Comparison of ENCODE assay signal across 14 cellular contexts in the genomic region with DNA sequence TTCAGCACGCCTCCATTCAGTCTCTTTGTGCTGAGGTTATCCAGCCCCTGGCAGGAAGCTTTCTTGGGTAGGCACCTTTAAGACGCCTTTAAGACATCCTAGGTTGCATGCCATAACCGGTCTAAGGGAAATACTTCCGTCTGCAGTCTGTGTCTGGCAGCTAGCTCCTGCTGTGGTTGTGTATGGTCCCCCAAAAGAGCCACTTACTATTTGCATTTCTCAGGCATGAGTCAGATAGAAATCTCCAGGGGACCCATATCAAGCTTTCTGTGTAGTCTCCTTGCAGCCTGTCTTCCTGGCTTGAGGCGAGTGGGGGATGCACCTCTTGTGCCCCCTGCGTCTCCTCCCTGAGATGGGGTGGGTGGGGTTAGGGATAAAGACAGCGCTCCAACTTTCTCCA. TPM values are rescaled to one million over a fixed set of nuclear protein-coding genes. Genes with fewer than 3 reads are reported as not detected.
DNase-seq lines count a peak whose midpoint lies in the region; ATAC-seq lines count a peak whose summit lies in the region.
"Had no signal": no experiment of that assay in that cellular context is flagged by ENCODE, and none has a peak within 500 bp of the region (broad histone marks: within the 10 kb centered on the region; RNA-seq: fewer than 3 reads in every experiment).

No MANE protein-coding gene starts in this region.

- DNase-seq in ELR (ENCODE audit: low read depth), result peak; percentile 6
- DNase-seq in Right ventricle myocardium superior, result no peak
- DNase-seq in mesenteric fat pad (ENCODE audit: low spot score), result no peak
- no peak for DNase-seq in activated CD4-positive, alpha-beta T cell treated with anti-CD3 and anti-CD28 coated beads for 4 hours
- no peak for DNase-seq in head of caudate nucleus
- DNase-seq in caudate nucleus (lab: John Stamatoyannopoulos, UW), result no peak
- DNase-seq: activated CD4-positive, alpha-beta T cell treated with anti-CD3 and anti-CD28 coated beads for 48 hours; NCI-H774 had no signal

- ATAC-seq in GM21529 (IDR thresholded peaks at IDR 0.05; ENCODE audit: unreplicated experiment) (peak; percentile 94), HG03280 (IDR thresholded peaks at IDR 0.05; ENCODE audit: unreplicated experiment) (peak; percentile 63), Right ventricle myocardium superior (ENCODE audit: poor library complexity) (peak; percentile 16)

- intact Hi-C loops in Right ventricle myocardium superior (cut with DNase I) (no loop called here), head of caudate nucleus (cut with DNase I) (no loop called here)

- no peak overlapping the region for H3K27ac ChIP-seq in caudate nucleus (ENCODE audit: low read depth, low read length)
- H3K27ac ChIP-seq: BLaER1 treated with 17β-estradiol and CSF1 and Interleukin-3, amounts not matched to agents 10 nM and 100 nM; cardiac muscle cell; skin epidermis had no signal

RNA-seq across cellular contexts. Expression of a gene that starts 10.0 kb away (rescaled TPM):
- total RNA-seq in Right ventricle myocardium superior, result 744 TPM
- total RNA-seq in mesenteric fat pad, result 0.45 TPM

RNA-seq across cellular contexts. Expression of a gene that starts 27.8 kb away (rescaled TPM):
- not detected for total RNA-seq in Right ventricle myocardium superior
- total RNA-seq in mesenteric fat pad, result not detected
- total RNA-seq: cardiac muscle cell, temporal lobe had no signal

Comparison
In these comparisons a context has a peak if more than half of its experiments do, and no peak if none do; other contexts are left out.
1. ATAC-seq: peak in every context shown above with its lines; median percentile 94 in GM21529; 63 in HG03280; 16 in Right ventricle myocardium superior.
2. RNA of a gene that starts 10.0 kb away (total RNA-seq): 744 TPM in Right ventricle myocardium superior (single experiment); 0.45 TPM in mesenteric fat pad (single experiment); every median in the first group is over 100 times any median in the second.